In genomic region chr19:18558202-18558555, GRCh38 we compare ENCODE assay signal across 8 cellular contexts. TPM values are rescaled to one million over a fixed set of nuclear protein-coding genes. Genes with fewer than 3 reads are reported as not detected.
DNase-seq lines count a peak whose midpoint lies in the region; FAIRE-seq and TF ChIP-seq lines count a peak whose summit lies in the region.

No MANE protein-coding gene starts in this region.

- FAIRE-seq in H1 (lab: Jason Lieb, UNC) = no peak

- H2AFZ ChIP-seq in OCI-LY3 (ENCODE audit: low read depth, low read length) (no peak overlapping the region), H1 (ENCODE audit: low read length) (no peak overlapping the region), neuronal stem cell (ENCODE audit: low read length) (peak overlapping the region; percentile 88)

- H2BK12ac ChIP-seq in H1 (ENCODE audit: low read depth, low read length) (no peak overlapping the region), neuronal stem cell (ENCODE audit: low read length) (no peak overlapping the region)

- no peak for TF ChIP-seq EP300 in H1 (IDR thresholded peaks at IDR 0.05; ENCODE audit: borderline replicate concordance in 1 of 2, low read depth in 2 of 2, low read length in 2 of 2)

- H3K56ac ChIP-seq in H1 (replicated peaks; ENCODE audit: insufficient read length, low read depth, low read length) = no peak overlapping the region

- H3K4me3 ChIP-seq in DOHH2 (ENCODE audit: low read length) (peak overlapping the region; percentile 79), OCI-LY3 (ENCODE audit: low read length) (peak overlapping the region; percentile 89), H1 (ENCODE audit: extremely low read depth in 1 of 4, insufficient read depth in 2 of 4, low read depth in 3 of 4, low read length in 4 of 4) (peak overlapping the region; percentile 59 to 79 (median 70)), neuronal stem cell (ENCODE audit: low read length in 2 of 2) (peak overlapping the region; percentile 70 to 83)

- no peaks in the 10 kb centered on the region for H3F3A ChIP-seq in DOHH2 (ENCODE audit: control insufficient read depth, insufficient read depth)

- H2BK20ac ChIP-seq in H1 (ENCODE audit: low read length) = no peak overlapping the region

- H3K27ac ChIP-seq in DOHH2 (ENCODE audit: low read depth, low read length) = peak overlapping the region; percentile 27
- H3K27ac ChIP-seq in OCI-LY3 (ENCODE audit: low read length) = peak overlapping the region; percentile 61
- no peak overlapping the region for H3K27ac ChIP-seq in H1 (ENCODE audit: low read depth, low read length)
- no peak overlapping the region for H3K27ac ChIP-seq in neuronal stem cell (replicated peaks; ENCODE audit: low read length)

- TF ChIP-seq POLR2A in H1 (IDR thresholded peaks at IDR 0.05; ENCODE audit: control extremely low read depth in 1 of 2, low read depth in 2 of 2, low read length in 2 of 2) = no peak

- H3K23me2 ChIP-seq in H1 (ENCODE audit: low read depth, low read length) = no peaks in the 10 kb centered on the region; the same call in 1 of the 2 replicates

- POLR2A ChIA-PET in H1 (lab: Charles Lee; ENCODE audit: partially characterized antibody) = interaction anchor here (0.6 to 2.6 kb wide), 14 partner anchors 11 to 126 kb away, joined by 3 to 23 read pairs (median 5); partner anchors contain the start of genes ELL, FKBP8, REX1BD and UBA52

- H3K14ac ChIP-seq in H1 (ENCODE audit: insufficient read length) = no peak overlapping the region
- H3K14ac ChIP-seq in neuronal stem cell (ENCODE audit: low read length) = peak overlapping the region; percentile 39

- TF ChIP-seq CTCF in DOHH2 (IDR thresholded peaks at IDR 0.05; ENCODE audit: low read depth, low read length, poor library complexity, severe bottlenecking) (no peak), OCI-LY3 (IDR thresholded peaks at IDR 0.05; ENCODE audit: low read depth, low read length) (no peak), H1 (IDR thresholded peaks at IDR 0.05; ENCODE audit: control extremely low read depth in 1 of 3, insufficient read depth in 1 of 3, low read depth in 1 of 3, low read length in 3 of 3) (no peak)

- H4K20me1 ChIP-seq in DOHH2 (ENCODE audit: control insufficient read depth, insufficient read depth, low read depth, low read length) (no peaks in the 10 kb centered on the region), OCI-LY3 (ENCODE audit: insufficient read depth, low read length) (no peaks in the 10 kb centered on the region), H1 (replicated peaks in 1 of 2; ENCODE audit: control insufficient read depth in 1 of 2, insufficient read depth in 2 of 2, low read length in 2 of 2) (peaks cover 0 to 9% of the 10 kb centered on the region in 2 experiments)

- H3K36me3 ChIP-seq in DOHH2 (ENCODE audit: control insufficient read depth, low read length) (peaks cover 19% of the 10 kb centered on the region), OCI-LY3 (replicated peaks; ENCODE audit: low read depth, low read length) (peaks cover 15% of the 10 kb centered on the region), H1 (ENCODE audit: control insufficient read depth in 2 of 4, insufficient read depth in 4 of 4, low read length in 3 of 4) (peaks cover 0 to 6% (median 2%) of the 10 kb centered on the region in 4 experiments; a peak in 4 of 8 replicates), neuronal stem cell (replicated peaks in 1 of 2; ENCODE audit: control insufficient read depth in 2 of 2, insufficient read depth in 2 of 2, low read length in 2 of 2) (peaks cover 3 to 25% of the 10 kb centered on the region in 2 donors)

- CTCF ChIA-PET in H1 (lab: Charles Lee; ENCODE audit: partially characterized antibody) = interaction anchor here (0.6 to 2.5 kb wide), 11 partner anchors 9 to 118 kb away, joined by 3 to 8 read pairs (median 5); partner anchors contain the start of genes FKBP8 and UBA52

- H2BK5ac ChIP-seq in H1 (ENCODE audit: low read depth, low read length) (0 out of 2 replicates have a peak overlapping the region, but pooled peaks have one; percentile 71), neuronal stem cell (ENCODE audit: low read length) (no peak overlapping the region)

- no peak overlapping the region for H4K5ac ChIP-seq in H1 (ENCODE audit: insufficient read length, low read depth, low read length)

- H4K8ac ChIP-seq in H1 (ENCODE audit: extremely low read depth, insufficient read depth, low read length) = 0 out of 2 replicates have a peak overlapping the region, but pooled peaks have one; percentile 76
- H4K8ac ChIP-seq in neuronal stem cell (ENCODE audit: low read depth, low read length) = no peak overlapping the region

- H2BK15ac ChIP-seq in H1 (ENCODE audit: low read length) = no peak overlapping the region
- no peak overlapping the region for H2BK15ac ChIP-seq in neuronal stem cell (ENCODE audit: low read length)

- H3K4ac ChIP-seq in H1 (replicated peaks; ENCODE audit: insufficient read length, low read depth, low read length) = no peak overlapping the region
- H3K4ac ChIP-seq in neuronal stem cell (ENCODE audit: low read length) = peak overlapping the region; percentile 58

- 42% methylated on average over 11 of the region's 11 CpGs; no CpG with 5 or more reads in 1 of the 2 experiments for WGBS in H1 (ENCODE audit: extremely low coverage in 1 of 2, insufficient coverage in 1 of 2, insufficient read length in 1 of 2, insufficient replicate concordance in 2 of 2, low coverage in 1 of 2, low lambda C conversion rate in 2 of 2, missing lambda C conversion rate in 1 of 2), 2 experiments
- WGBS in neuronal stem cell (ENCODE audit: extremely low coverage in 2 of 2, insufficient read length in 2 of 2, insufficient replicate concordance in 1 of 2), 2 donors = no CpG with 5 or more reads among the region's 11 CpGs

- H3K79me2 ChIP-seq in DOHH2 (ENCODE audit: control insufficient read depth, low read length) (peaks cover 27% of the 10 kb centered on the region), OCI-LY3 (ENCODE audit: low read length) (peaks cover 37% of the 10 kb centered on the region), H1 (ENCODE audit: control insufficient read depth in 1 of 2, insufficient read depth in 2 of 2, low read length in 2 of 2) (peaks cover 0 to 23% of the 10 kb centered on the region in 2 experiments; a peak in 3 of 4 replicates)

- H3K9ac ChIP-seq in OCI-LY3 (ENCODE audit: low read length) = peak overlapping the region; percentile 96
- peak overlapping the region; percentile 25 to 59 (median 44); a peak in 6 of 7 replicates for H3K9ac ChIP-seq in H1 (replicated peaks in 1 of 4; ENCODE audit: extremely low read depth in 1 of 4, low read depth in 3 of 4, low read length in 3 of 4)
- peak overlapping the region; percentile 95 for H3K9ac ChIP-seq in neuronal stem cell (ENCODE audit: low read depth, low read length, poor library complexity)

- no peak overlapping the region for H2BK120ac ChIP-seq in H1 (replicated peaks; ENCODE audit: low read depth, low read length)
- no peak overlapping the region for H2BK120ac ChIP-seq in neuronal stem cell (ENCODE audit: low read depth, low read length)

- H3K9me3 ChIP-seq in DOHH2 (ENCODE audit: control insufficient read depth, insufficient read depth, low read length) (no peaks in the 10 kb centered on the region), OCI-LY3 (ENCODE audit: insufficient read depth, low read length) (no peaks in the 10 kb centered on the region), H1 (ENCODE audit: insufficient read depth in 2 of 2, low read depth in 1 of 2, low read length in 1 of 2) (no peaks in the 10 kb centered on the region), neuronal stem cell (replicated peaks in 1 of 2; ENCODE audit: control insufficient read depth in 2 of 2, insufficient read depth in 1 of 2, low read depth in 1 of 2, low read length in 2 of 2) (no peaks in the 10 kb centered on the region)

- DNase-seq in H1 (ENCODE audit: low read depth in 1 of 2, low spot score in 2 of 2) = no peak
- DNase-seq in neuronal stem cell (ENCODE audit: low spot score) = no peak
- no peak for DNase-seq in activated CD4-positive, CD25-positive, alpha-beta regulatory T cell (lab: John Stamatoyannopoulos, UW)
- DNase-seq in SK-N-DZ (ENCODE audit: low spot score) = no peak
- DNase-seq in NCI-H2171 treated with DMSO at 0.1 percent for 48 hours (lab: John Stamatoyannopoulos, UW) = no peak
- DNase-seq in NCI-H2196 (lab: John Stamatoyannopoulos, UW; ENCODE audit: unreplicated experiment) = no peak

- H3K9me2 ChIP-seq in DOHH2 (replicated peaks; ENCODE audit: control insufficient read depth, low read length) = no peaks in the 10 kb centered on the region

- H3K18ac ChIP-seq in H1 (ENCODE audit: extremely low read depth, low read length) (peak overlapping the region; percentile 48), neuronal stem cell (ENCODE audit: low read length) (peak overlapping the region; percentile 89)

- H3K79me1 ChIP-seq in H1 (ENCODE audit: low read depth, low read length) (peaks cover 4% of the 10 kb centered on the region), neuronal stem cell (ENCODE audit: low read depth, low read length) (peaks cover 5% of the 10 kb centered on the region)

- H4K91ac ChIP-seq in H1 (replicated peaks; ENCODE audit: insufficient read length, low read length) (peak overlapping the region; percentile 76), neuronal stem cell (ENCODE audit: low read depth, low read length, poor library complexity) (no peak overlapping the region)

- no peak overlapping the region for H2AK5ac ChIP-seq in H1 (ENCODE audit: low read depth, low read length)
- H2AK5ac ChIP-seq in neuronal stem cell (ENCODE audit: low read depth, low read length) = peak overlapping the region; percentile 66

- H3K4me1 ChIP-seq in DOHH2 (ENCODE audit: control insufficient read depth, low read length) (peaks cover 20% of the 10 kb centered on the region), OCI-LY3 (ENCODE audit: low read length) (peaks cover 17% of the 10 kb centered on the region), H1 (replicated peaks in 1 of 4; ENCODE audit: control insufficient read depth in 3 of 4, insufficient read depth in 4 of 4, low read length in 3 of 4) (no peaks in the 10 kb centered on the region; a peak in 1 of 7 replicates), neuronal stem cell (ENCODE audit: control insufficient read depth in 2 of 2, insufficient read depth in 1 of 2, low read depth in 1 of 2, low read length in 2 of 2) (no peaks in the 10 kb centered on the region)

- H3K4me2 ChIP-seq in DOHH2 (ENCODE audit: low read length) (peak overlapping the region; percentile 81), OCI-LY3 (ENCODE audit: low read length) (peak overlapping the region; percentile 85), H1 (ENCODE audit: insufficient read depth in 1 of 2, low read depth in 2 of 2, low read length in 2 of 2) (peak overlapping the region; percentile 78 to 81), neuronal stem cell (ENCODE audit: insufficient read depth, low read length, poor library complexity, severe bottlenecking) (peak overlapping the region; percentile 89)

- no peak for TF ChIP-seq RAD21 in H1 (IDR thresholded peaks at IDR 0.05 in 1 of 2, conservative IDR thresholded peaks at IDR 0.05 in 1 of 2; ENCODE audit: low read depth in 2 of 2, low read length in 2 of 2)

- H3K23ac ChIP-seq in H1 (ENCODE audit: insufficient read length) = no peak overlapping the region
- H3K23ac ChIP-seq in neuronal stem cell (ENCODE audit: low read depth, low read length, poor library complexity) = peak overlapping the region; percentile 10

- H3K27me3 ChIP-seq in DOHH2 (ENCODE audit: control insufficient read depth, low read length) (no peaks in the 10 kb centered on the region), OCI-LY3 (ENCODE audit: low read depth, low read length) (no peaks in the 10 kb centered on the region), H1 (replicated peaks in 1 of 4; ENCODE audit: control insufficient read depth in 3 of 4, extremely low read depth in 1 of 4, insufficient read depth in 3 of 4, low read length in 3 of 4) (no peaks in the 10 kb centered on the region), neuronal stem cell (ENCODE audit: control insufficient read depth in 3 of 3, insufficient read depth in 3 of 3, low read depth in 1 of 3, low read length in 3 of 3) (no peaks in the 10 kb centered on the region)

RNA-seq across cellular contexts. Expression of gene KXD1, which starts 0.5 kb away (rescaled TPM):
- 113 and 115 TPM in 2 replicates for total RNA-seq in H1 (2021; fragmentation: NEBNext Ultra II Directional; extraction: Animal tissue kit (Norgen Biotek cat#: 25700))
- polyA plus RNA-seq in H1 (2011; rRNA removed) = 267 and 305 TPM in 2 replicates
- polyA plus RNA-seq in H1 (2011; cell fraction: cytosol; rRNA removed) = 232 TPM
- polyA plus RNA-seq in H1 (2011; cell fraction: nucleus; rRNA removed) = 245 TPM
- polyA plus RNA-seq in H1 (2012, experiment 1 of 2) = 126 to 174 TPM (median 161 TPM) in 4 replicates
- polyA plus RNA-seq in H1 (2012, experiment 2 of 2) = 190 TPM
- polyA plus RNA-seq in H1 (2013, experiment 1 of 2) = 119 TPM
- 117 TPM for polyA plus RNA-seq in H1 (2013, experiment 2 of 2)
- 123 and 134 TPM in 2 replicates for polyA minus RNA-seq in H1 (2011; rRNA and poly(A)+ RNA removed)
- polyA minus RNA-seq in H1 (2011; cell fraction: cytosol; rRNA and poly(A)+ RNA removed) = 108 TPM
- 57.9 TPM for polyA minus RNA-seq in H1 (2011; cell fraction: nucleus; rRNA and poly(A)+ RNA removed)
- polyA plus RNA-seq in neuronal stem cell (2013, experiment 1 of 2) = 150 TPM
- polyA plus RNA-seq in neuronal stem cell (2013, experiment 2 of 2) = 148 TPM
- 89.4 and 109 TPM in 2 replicates for polyA plus RNA-seq in SK-N-DZ (2014; cell fraction: cytosol; rRNA removed)
- polyA plus RNA-seq in SK-N-DZ (2014; cell fraction: nucleus; rRNA removed) = 75.4 and 103 TPM in 2 replicates

RNA-seq across cellular contexts. Expression of gene UBA52, which starts 13.5 kb away (rescaled TPM):
- total RNA-seq in H1 (2021; fragmentation: NEBNext Ultra II Directional; extraction: Animal tissue kit (Norgen Biotek cat#: 25700)) = 1,331 and 1,340 TPM in 2 replicates
- 2,924 and 5,409 TPM in 2 replicates for polyA plus RNA-seq in H1 (2011; rRNA removed)
- polyA plus RNA-seq in H1 (2011; cell fraction: cytosol; rRNA removed) = 3,548 TPM
- 1,787 TPM for polyA plus RNA-seq in H1 (2011; cell fraction: nucleus; rRNA removed)
- 2,370 to 2,796 TPM (median 2,589 TPM) in 4 replicates for polyA plus RNA-seq in H1 (2012, experiment 1 of 2)
- 3,432 TPM for polyA plus RNA-seq in H1 (2012, experiment 2 of 2)
- polyA plus RNA-seq in H1 (2013, experiment 1 of 2) = 1,517 TPM
- polyA plus RNA-seq in H1 (2013, experiment 2 of 2) = 1,516 TPM
- 1,852 and 1,905 TPM in 2 replicates for polyA minus RNA-seq in H1 (2011; rRNA and poly(A)+ RNA removed)
- 518 TPM for polyA minus RNA-seq in H1 (2011; cell fraction: cytosol; rRNA and poly(A)+ RNA removed)
- polyA minus RNA-seq in H1 (2011; cell fraction: nucleus; rRNA and poly(A)+ RNA removed) = 613 TPM
- 1,321 TPM for polyA plus RNA-seq in neuronal stem cell (2013, experiment 1 of 2)
- 1,289 TPM for polyA plus RNA-seq in neuronal stem cell (2013, experiment 2 of 2)
- 826 and 902 TPM in 2 replicates for polyA plus RNA-seq in SK-N-DZ (2014; cell fraction: cytosol; rRNA removed)
- polyA plus RNA-seq in SK-N-DZ (2014; cell fraction: nucleus; rRNA removed) = 558 and 639 TPM in 2 replicates

RNA-seq across cellular contexts. Expression of gene FKBP8, which starts 14.8 kb away (rescaled TPM):
- total RNA-seq in H1 (2021; fragmentation: NEBNext Ultra II Directional; extraction: Animal tissue kit (Norgen Biotek cat#: 25700)) = 264 and 273 TPM in 2 replicates
- polyA plus RNA-seq in H1 (2011; rRNA removed) = 309 and 441 TPM in 2 replicates
- 383 TPM for polyA plus RNA-seq in H1 (2011; cell fraction: cytosol; rRNA removed)
- polyA plus RNA-seq in H1 (2011; cell fraction: nucleus; rRNA removed) = 364 TPM
- 208 to 378 TPM (median 354 TPM) in 4 replicates for polyA plus RNA-seq in H1 (2012, experiment 1 of 2)
- polyA plus RNA-seq in H1 (2012, experiment 2 of 2) = 339 TPM
- 164 TPM for polyA plus RNA-seq in H1 (2013, experiment 1 of 2)
- 163 TPM for polyA plus RNA-seq in H1 (2013, experiment 2 of 2)
- 84.8 and 104 TPM in 2 replicates for polyA minus RNA-seq in H1 (2011; rRNA and poly(A)+ RNA removed)
- 178 TPM for polyA minus RNA-seq in H1 (2011; cell fraction: cytosol; rRNA and poly(A)+ RNA removed)
- 121 TPM for polyA minus RNA-seq in H1 (2011; cell fraction: nucleus; rRNA and poly(A)+ RNA removed)
- polyA plus RNA-seq in neuronal stem cell (2013, experiment 1 of 2) = 215 TPM
- polyA plus RNA-seq in neuronal stem cell (2013, experiment 2 of 2) = 207 TPM
- 250 and 297 TPM in 2 replicates for polyA plus RNA-seq in SK-N-DZ (2014; cell fraction: cytosol; rRNA removed)
- polyA plus RNA-seq in SK-N-DZ (2014; cell fraction: nucleus; rRNA removed) = 155 and 232 TPM in 2 replicates

RNA-seq across cellular contexts. Expression of gene REX1BD, which starts 30.4 kb away (rescaled TPM):
- total RNA-seq in H1 (2021; fragmentation: NEBNext Ultra II Directional; extraction: Animal tissue kit (Norgen Biotek cat#: 25700)) = 56.8 and 63.1 TPM in 2 replicates
- 62.7 and 132 TPM in 2 replicates for polyA plus RNA-seq in H1 (2011; rRNA removed)
- polyA plus RNA-seq in H1 (2011; cell fraction: cytosol; rRNA removed) = 95.5 TPM
- 203 TPM for polyA plus RNA-seq in H1 (2011; cell fraction: nucleus; rRNA removed)
- 24.8 to 73.2 TPM (median 62.2 TPM) in 4 replicates for polyA plus RNA-seq in H1 (2012, experiment 1 of 2)
- 46.1 TPM for polyA plus RNA-seq in H1 (2012, experiment 2 of 2)
- 101 TPM for polyA plus RNA-seq in H1 (2013, experiment 1 of 2)
- 91.7 TPM for polyA plus RNA-seq in H1 (2013, experiment 2 of 2)
- polyA minus RNA-seq in H1 (2011; rRNA and poly(A)+ RNA removed) = 2.7 and 3.3 TPM in 2 replicates
- polyA minus RNA-seq in H1 (2011; cell fraction: cytosol; rRNA and poly(A)+ RNA removed) = 32.8 TPM
- polyA minus RNA-seq in H1 (2011; cell fraction: nucleus; rRNA and poly(A)+ RNA removed) = 20.1 TPM
- polyA plus RNA-seq in neuronal stem cell (2013, experiment 1 of 2) = 85.7 TPM
- polyA plus RNA-seq in neuronal stem cell (2013, experiment 2 of 2) = 81.2 TPM
- polyA plus RNA-seq in SK-N-DZ (2014; cell fraction: cytosol; rRNA removed) = 112 and 138 TPM in 2 replicates
- polyA plus RNA-seq in SK-N-DZ (2014; cell fraction: nucleus; rRNA removed) = 476 and 597 TPM in 2 replicates

RNA-seq across cellular contexts. Expression of gene ELL, which starts 36.3 kb away (rescaled TPM):
- total RNA-seq in H1 (2021; fragmentation: NEBNext Ultra II Directional; extraction: Animal tissue kit (Norgen Biotek cat#: 25700)) = 10.2 and 10.5 TPM in 2 replicates
- 5.2 and 8.8 TPM in 2 replicates for polyA plus RNA-seq in H1 (2011; rRNA removed)
- 6.5 TPM for polyA plus RNA-seq in H1 (2011; cell fraction: cytosol; rRNA removed)
- 12.6 TPM for polyA plus RNA-seq in H1 (2011; cell fraction: nucleus; rRNA removed)
- 4.6 to 7.6 TPM (median 7.4 TPM) in 4 replicates for polyA plus RNA-seq in H1 (2012, experiment 1 of 2)
- 6.4 TPM for polyA plus RNA-seq in H1 (2012, experiment 2 of 2)
- polyA plus RNA-seq in H1 (2013, experiment 1 of 2) = 5.6 TPM
- polyA plus RNA-seq in H1 (2013, experiment 2 of 2) = 6.2 TPM
- polyA minus RNA-seq in H1 (2011; rRNA and poly(A)+ RNA removed) = 3.6 and 5.4 TPM in 2 replicates
- 6.4 TPM for polyA minus RNA-seq in H1 (2011; cell fraction: cytosol; rRNA and poly(A)+ RNA removed)
- polyA minus RNA-seq in H1 (2011; cell fraction: nucleus; rRNA and poly(A)+ RNA removed) = 10.7 TPM
- polyA plus RNA-seq in neuronal stem cell (2013, experiment 1 of 2) = 5.2 TPM
- polyA plus RNA-seq in neuronal stem cell (2013, experiment 2 of 2) = 5.2 TPM
- polyA plus RNA-seq in SK-N-DZ (2014; cell fraction: cytosol; rRNA removed) = 6.6 and 7.1 TPM in 2 replicates
- 8.1 and 9.4 TPM in 2 replicates for polyA plus RNA-seq in SK-N-DZ (2014; cell fraction: nucleus; rRNA removed)

Comparison
In these comparisons a context has a peak if more than half of its experiments do, and no peak if none do; other contexts are left out.
1. H3K27ac ChIP-seq: peak in DOHH2 (single experiment) and OCI-LY3 (single experiment); none in H1 (single experiment) and neuronal stem cell (single experiment).
2. H3K9ac ChIP-seq: peak in every context shown above with its lines; median percentile 96 in OCI-LY3; 95 in neuronal stem cell; 44 in H1.
3. Peak in every context shown above with its lines, with median percentiles within 50 percentile points of each other: H3K4me2 ChIP-seq and H3K4me3 ChIP-seq.